ENCODE assay signal across 29 cellular contexts in the genomic region with DNA sequence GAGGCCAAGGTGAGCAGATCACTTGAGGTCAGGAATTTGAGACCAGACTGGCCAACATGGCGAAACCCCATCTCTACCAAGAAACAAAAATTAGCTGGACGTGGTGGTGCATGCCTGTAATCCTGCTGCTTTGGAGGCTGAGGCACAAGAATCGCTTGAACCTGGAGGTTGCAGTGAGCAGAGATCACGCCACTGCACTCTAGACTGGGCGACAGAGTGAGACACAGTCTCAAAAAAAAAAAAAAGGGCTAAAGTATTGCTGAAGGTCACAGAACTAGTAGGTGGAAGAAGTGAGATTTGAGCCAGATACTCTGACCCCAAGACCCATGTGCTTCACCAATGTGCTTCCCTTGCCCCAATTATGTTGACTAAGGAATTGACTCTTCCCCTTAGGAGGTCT.
"Had no signal": no experiment of that assay in that cellular context is flagged by ENCODE, and none has a peak within 500 bp of the region (broad histone marks: within the 10 kb centered on the region; RNA-seq: fewer than 3 reads in every experiment).

No MANE protein-coding gene starts in this region.

- H3K4me3 Mint-ChIP-seq: naive thymus-derived CD8-positive, alpha-beta T cell; natural killer cell treated with Interleukin-12 subunit alpha and Interleukin-12 subunit beta and Interleukin-15 and Interleukin-18, amount 100 ng/mL, for 72 hours; nephron progenitor cell; neural crest cell; stimulated activated effector memory CD8-positive, alpha-beta T cell treated with anti-CD3 and anti-CD28 coated beads, Interleukin-12 subunit alpha, Interleukin-12 subunit beta, amount 100 ng/mL, for 72 hours; stimulated activated naive B cell treated with anti-CD40 and anti-IgM and Interleukin-4, amounts not matched to agents 10 μg/mL and 1 μg/mL and 100 μg/mL, for 72 hours; stimulated activated naive CD8-positive, alpha-beta T cell treated with anti-CD3 and anti-CD28 coated beads, Interleukin-15, Interleukin-2, amounts not matched to agents 100 ng/mL and 50 ng/mL, for 24 hours had no signal

- H3K36me3 ChIP-seq: neutrophil, ovary, sigmoid colon, stomach, thoracic aorta, thyroid gland, tibial nerve, upper lobe of left lung, vagina had no signal

- H3K4me1 Mint-ChIP-seq: nephron progenitor cell; neural crest cell; stimulated activated effector memory CD8-positive, alpha-beta T cell treated with anti-CD3 and anti-CD28 coated beads, Interleukin-12 subunit alpha, Interleukin-12 subunit beta, amount 100 ng/mL, for 72 hours had no signal

- H3K36me3 Mint-ChIP-seq: naive thymus-derived CD8-positive, alpha-beta T cell; natural killer cell treated with Interleukin-12 subunit alpha and Interleukin-12 subunit beta and Interleukin-15 and Interleukin-18, amount 100 ng/mL, for 72 hours; stimulated activated effector memory CD8-positive, alpha-beta T cell treated with anti-CD3 and anti-CD28 coated beads, Interleukin-12 subunit alpha, Interleukin-12 subunit beta, amount 100 ng/mL, for 72 hours; stimulated activated naive B cell treated with anti-CD40 and anti-IgM and Interleukin-4, amounts not matched to agents 10 μg/mL and 1 μg/mL and 100 μg/mL, for 72 hours had no signal

- DNase-seq: naive thymus-derived CD8-positive, alpha-beta T cell; nephron progenitor cell; nucleus accumbens; ovary; posterior cingulate gyrus; psoas muscle; right cardiac atrium; sigmoid colon; small intestine; stimulated activated CD4-positive, alpha-beta T cell treated with anti-CD3 and anti-CD28 coated beads, Interleukin-15, amount 100 ng/mL, for 24 hours; stimulated activated CD4-positive, alpha-beta T cell treated with anti-CD3 and anti-CD28 coated beads, Interleukin-2, amount 100 ng/mL, for 24 hours; stimulated activated CD4-positive, alpha-beta T cell treated with anti-CD3 and anti-CD28 coated beads, Interleukin-2, amount 100 ng/mL, for 48 hours; stimulated activated CD4-positive, alpha-beta T cell treated with anti-CD3 and anti-CD28 coated beads, Interleukin-4, amount 100 ng/mL, for 24 hours; stimulated activated naive B cell treated with anti-CD40 and anti-IgM and Interleukin-4, amounts not matched to agents 10 μg/mL and 1 μg/mL and 100 μg/mL, for 72 hours; stimulated activated naive CD4-positive, alpha-beta T cell treated with Interleukin-2 at 50 U/mL for 16 hours; stomach; thyroid gland; upper lobe of left lung had no signal

- H3K27me3 Mint-ChIP-seq: progenitor cell of endocrine pancreas; stimulated activated naive CD8-positive, alpha-beta T cell treated with anti-CD3 and anti-CD28 coated beads, Interleukin-15, Interleukin-2, amounts not matched to agents 100 ng/mL and 50 ng/mL, for 24 hours had no signal

- H2AFZ ChIP-seq: parathyroid adenoma had no signal

- ATAC-seq: naive thymus-derived CD8-positive, alpha-beta T cell; psoas muscle; right cardiac atrium; stimulated activated naive B cell treated with anti-CD40 and anti-IgM and Interleukin-4, amounts not matched to agents 10 μg/mL and 1 μg/mL and 100 μg/mL, for 72 hours had no signal

- H3K27ac ChIP-seq: neutrophil, ovary, parathyroid adenoma, psoas muscle, sigmoid colon, stomach, thoracic aorta, thyroid gland, tibial nerve, upper lobe of left lung, vagina had no signal

- H3K4me1 ChIP-seq: parathyroid adenoma, psoas muscle, sigmoid colon, stomach, thyroid gland, tibial nerve, upper lobe of left lung, vagina had no signal

- FAIRE-seq: small intestine, urothelium cell line had no signal

- H3K9ac ChIP-seq: parathyroid adenoma had no signal

- H3K9me3 ChIP-seq: neutrophil, ovary, psoas muscle, sigmoid colon, stomach, thoracic aorta, thyroid gland, upper lobe of left lung, vagina had no signal

- H3K27ac Mint-ChIP-seq: naive thymus-derived CD8-positive, alpha-beta T cell; natural killer cell treated with Interleukin-12 subunit alpha and Interleukin-12 subunit beta and Interleukin-15 and Interleukin-18, amount 100 ng/mL, for 72 hours; nephron progenitor cell; progenitor cell of endocrine pancreas; stimulated activated effector memory CD8-positive, alpha-beta T cell treated with anti-CD3 and anti-CD28 coated beads, Interleukin-12 subunit alpha, Interleukin-12 subunit beta, amount 100 ng/mL, for 72 hours; stimulated activated naive B cell treated with anti-CD40 and anti-IgM and Interleukin-4, amounts not matched to agents 10 μg/mL and 1 μg/mL and 100 μg/mL, for 72 hours; stimulated activated naive CD8-positive, alpha-beta T cell treated with anti-CD3 and anti-CD28 coated beads, Interleukin-15, Interleukin-2, amounts not matched to agents 100 ng/mL and 50 ng/mL, for 24 hours had no signal

- H3K27me3 ChIP-seq: ovary, sigmoid colon, thyroid gland, tibial nerve, upper lobe of left lung, vagina had no signal

- H3K79me2 ChIP-seq: parathyroid adenoma had no signal

- H3K4me3 ChIP-seq: ovary, psoas muscle, sigmoid colon, stomach, thoracic aorta, thyroid gland, tibial nerve, upper lobe of left lung, vagina had no signal

- H3K9me3 Mint-ChIP-seq: naive thymus-derived CD8-positive, alpha-beta T cell; natural killer cell treated with Interleukin-12 subunit alpha and Interleukin-12 subunit beta and Interleukin-15 and Interleukin-18, amount 100 ng/mL, for 72 hours; nephron progenitor cell; stimulated activated effector memory CD8-positive, alpha-beta T cell treated with anti-CD3 and anti-CD28 coated beads, Interleukin-12 subunit alpha, Interleukin-12 subunit beta, amount 100 ng/mL, for 72 hours; stimulated activated naive B cell treated with anti-CD40 and anti-IgM and Interleukin-4, amounts not matched to agents 10 μg/mL and 1 μg/mL and 100 μg/mL, for 72 hours; stimulated activated naive CD8-positive, alpha-beta T cell treated with anti-CD3 and anti-CD28 coated beads, Interleukin-15, Interleukin-2, amounts not matched to agents 100 ng/mL and 50 ng/mL, for 24 hours had no signal
